7 cellular contexts compared by ENCODE assay signal in genomic region chr15:92918881-92919280, GRCh38. TPM values are rescaled to one million over a fixed set of nuclear protein-coding genes. Genes with fewer than 3 reads are reported as not detected.
DNase-seq lines count a peak whose midpoint lies in the region; ATAC-seq, FAIRE-seq and TF ChIP-seq lines count a peak whose summit lies in the region.
"Not testable (repeated sequence)": the region's sequence is repeated elsewhere in the genome, so short reads cannot be mapped to it uniquely, and the experiment has no call there.

No MANE protein-coding gene starts in this region.

- not testable (repeated sequence) for H3K27ac Mint-ChIP-seq in activated CD4-positive, alpha-beta T cell treated with anti-CD3 and anti-CD28 coated beads, Interleukin-2, amount 10 ng/mL, durations not matched to agents 24 days and 14 days
- H3K27ac Mint-ChIP-seq in astrocyte (ENCODE audit: unreplicated experiment): peak overlapping the region; percentile 83

- not testable (repeated sequence) for H3K27ac ChIP-seq in astrocyte (ENCODE audit: low read depth, low read length)
- H3K27ac ChIP-seq in esophagus muscularis mucosa (replicated peaks in 1 of 4) (peak overlapping the region; percentile 89 to 98 (median 94)), right lobe of liver (peak overlapping the region in 2 of 3 donors; percentile 92 to 99), prostate gland (peak overlapping the region; percentile 88 to 91), thoracic aorta (peak overlapping the region; percentile 52 to 81)

- not testable (repeated sequence) for H3K4me2 ChIP-seq in astrocyte (ENCODE audit: low read length)

- H3K9me3 Mint-ChIP-seq in activated CD4-positive, alpha-beta T cell treated with anti-CD3 and anti-CD28 coated beads, Interleukin-2, amount 10 ng/mL, durations not matched to agents 24 days and 14 days; astrocyte (ENCODE audit: unreplicated experiment): not testable (repeated sequence)

- H3K79me2 ChIP-seq in astrocyte (ENCODE audit: insufficient read depth, low read length): peaks cover 96% of the 10 kb centered on the region

- H3K9ac ChIP-seq in astrocyte (ENCODE audit: low read length): not testable (repeated sequence)

- H3K4me3 ChIP-seq in astrocyte (ENCODE audit: insufficient read depth, low read depth, low read length); esophagus muscularis mucosa; right lobe of liver; prostate gland: not testable (repeated sequence)
- peak overlapping the region; percentile 7 for H3K4me3 ChIP-seq in thoracic aorta

- peaks cover 35% of the 10 kb centered on the region for H4K20me1 ChIP-seq in astrocyte (ENCODE audit: insufficient read depth, low read length)

- not testable (repeated sequence) for FAIRE-seq in astrocyte (lab: Jason Lieb, UNC)

- DNase-seq in HEK293T (ENCODE audit: extremely low spot score); astrocyte (ENCODE audit: low read depth); esophagus muscularis mucosa (ENCODE audit: extremely low spot score); right lobe of liver; prostate gland (ENCODE audit: low spot score); thoracic aorta (ENCODE audit: low spot score): not testable (repeated sequence)
- DNase-seq in activated CD4-positive, alpha-beta T cell treated with anti-CD3 and anti-CD28 coated beads, Interleukin-2, amount 10 ng/mL, durations not matched to agents 24 days and 14 days: peak; percentile 58

- TF ChIP-seq CTCF in astrocyte (IDR thresholded peaks at IDR 0.05; ENCODE audit: insufficient read depth, low read depth, low read length); esophagus muscularis mucosa (IDR thresholded peaks at IDR 0.05); right lobe of liver (IDR thresholded peaks at IDR 0.05); prostate gland (IDR thresholded peaks at IDR 0.05); thoracic aorta (IDR thresholded peaks at IDR 0.05): not testable (repeated sequence)

- WGBS in esophagus muscularis mucosa: 61% methylated on average over 9 of the region's 9 CpGs
- 69% methylated on average over 8 of the region's 9 CpGs for WGBS in right lobe of liver (ENCODE audit: insufficient coverage, low coverage, low lambda C conversion rate, missing lambda C conversion rate)
- 61% methylated on average over 9 of the region's 9 CpGs for WGBS in prostate gland

- H3K9me3 ChIP-seq in astrocyte (ENCODE audit: insufficient read depth, low read depth, low read length); esophagus muscularis mucosa; right lobe of liver; prostate gland; thoracic aorta: not testable (repeated sequence)

- not testable (repeated sequence) for H2AFZ ChIP-seq in astrocyte (ENCODE audit: low read depth, low read length)

- TF ChIP-seq EP300 in esophagus muscularis mucosa (IDR thresholded peaks at IDR 0.05): not testable (repeated sequence)

- H3K36me3 Mint-ChIP-seq in activated CD4-positive, alpha-beta T cell treated with anti-CD3 and anti-CD28 coated beads, Interleukin-2, amount 10 ng/mL, durations not matched to agents 24 days and 14 days (ENCODE audit: low read depth): peaks cover 48% of the 10 kb centered on the region
- H3K36me3 Mint-ChIP-seq in astrocyte (ENCODE audit: low read depth, unreplicated experiment): not testable (repeated sequence)

- ATAC-seq in right lobe of liver; thoracic aorta (ENCODE audit: insufficient number of reproducible peaks, low FRiP score, low read depth): not testable (repeated sequence)

- intact Hi-C loops in activated CD4-positive, alpha-beta T cell treated with anti-CD3 and anti-CD28 coated beads, Interleukin-2, amount 10 ng/mL, durations not matched to agents 24 days and 14 days (cut with micrococcal nuclease): loop anchor here (1.0 to 5.0 kb wide), 3 partner anchors 37 to 122 kb away; no protein-coding TSS in a partner anchor
- intact Hi-C loops in esophagus muscularis mucosa (cut with DNase I) (loop anchor here (2.0 kb wide), 1 partner anchor 110 kb away; no protein-coding TSS in a partner anchor), right lobe of liver (cut with DNase I) (loop anchor here in 1 of 2 donors (5.0 kb wide), 1 partner anchor 117 kb away; no protein-coding TSS in a partner anchor), prostate gland (cut with DNase I) (loop anchor here (1.0 to 5.0 kb wide), 2 partner anchors 37 to 110 kb away; no protein-coding TSS in a partner anchor)

- not testable (repeated sequence) for H3K4me3 Mint-ChIP-seq in activated CD4-positive, alpha-beta T cell treated with anti-CD3 and anti-CD28 coated beads, Interleukin-2, amount 10 ng/mL, durations not matched to agents 24 days and 14 days; astrocyte (ENCODE audit: unreplicated experiment)

- CTCF ChIA-PET in HEK293T (lab: Yijun Ruan, JAX): not testable (repeated sequence)

- TF ChIP-seq POLR2A in esophagus muscularis mucosa (IDR thresholded peaks at IDR 0.05; ENCODE audit: low read depth); right lobe of liver (IDR thresholded peaks at IDR 0.05); prostate gland (IDR thresholded peaks at IDR 0.05): not testable (repeated sequence)

- H3K4me1 Mint-ChIP-seq in activated CD4-positive, alpha-beta T cell treated with anti-CD3 and anti-CD28 coated beads, Interleukin-2, amount 10 ng/mL, durations not matched to agents 24 days and 14 days: peaks cover 76% of the 10 kb centered on the region
- H3K4me1 Mint-ChIP-seq in astrocyte (ENCODE audit: low read depth, unreplicated experiment): peaks cover 74% of the 10 kb centered on the region

- not testable (repeated sequence) for H3K27me3 ChIP-seq in astrocyte (ENCODE audit: insufficient read depth, low read length); esophagus muscularis mucosa; right lobe of liver; prostate gland (replicated peaks; ENCODE audit: insufficient read depth); thoracic aorta (replicated peaks; ENCODE audit: insufficient read depth)

- peaks cover 15% of the 10 kb centered on the region for H3K36me3 ChIP-seq in astrocyte (ENCODE audit: insufficient read depth, low read length)
- H3K36me3 ChIP-seq in esophagus muscularis mucosa, right lobe of liver, prostate gland, thoracic aorta: not testable (repeated sequence)

- H3K4me1 ChIP-seq in astrocyte (ENCODE audit: insufficient read depth, low read length) (peaks cover 54% of the 10 kb centered on the region), esophagus muscularis mucosa (peaks cover 82 to 100% (median 98%) of the 10 kb centered on the region in 4 donors), right lobe of liver (peaks cover 0 to 80% (median 22%) of the 10 kb centered on the region in 4 donors), prostate gland (replicated peaks) (peaks cover 26% of the 10 kb centered on the region), thoracic aorta (ENCODE audit: control insufficient read depth in 1 of 2, low read depth in 2 of 2) (peaks cover 69 to 91% of the 10 kb centered on the region in 2 donors)

- H3K27me3 Mint-ChIP-seq in activated CD4-positive, alpha-beta T cell treated with anti-CD3 and anti-CD28 coated beads, Interleukin-2, amount 10 ng/mL, durations not matched to agents 24 days and 14 days; astrocyte (ENCODE audit: low read depth, unreplicated experiment): not testable (repeated sequence)

- POLR2A ChIA-PET in HEK293T (lab: Yijun Ruan, JAX): interaction anchor here (0.8 to 2.7 kb wide), 4 partner anchors 34 to 99 kb away, joined by 3 to 12 read pairs (median 6); no protein-coding TSS in a partner anchor

TF ChIP-seq in HEK293T, 16 proteins besides CTCF, POLR2A, EP300 and RAD21:
- TF ChIP-seq ZNF384 (IDR thresholded peaks at IDR 0.05): 0 out of 2 replicates have a peak, but pooled peaks have one; percentile 23
TF ChIP-seq in HEK293T: peak in this region for 1; not testable (repeated sequence) for 15.

RNA-seq across cellular contexts. Expression of gene CHD2, which starts 18.8 kb away (rescaled TPM):
- 105 and 111 TPM in 2 replicates for total RNA-seq in activated CD4-positive, alpha-beta T cell treated with anti-CD3 and anti-CD28 coated beads, Interleukin-2, amount 10 ng/mL, durations not matched to agents 24 days and 14 days
- total RNA-seq in astrocyte (90.0 and 105 TPM in 2 replicates), esophagus muscularis mucosa (10 to 100 TPM; 54.3 to 86.0 (median 62.8) TPM), right lobe of liver (10 to 100 TPM; 41.4 to 65.0 (median 56.6) TPM), prostate gland (100 to 1,000 TPM in 1 of 2 donors, 10 to 100 TPM in 1; 76.3 to 137 TPM), thoracic aorta (100 to 1,000 TPM; 143 to 148 TPM)
